ENCODE assay signal across 8 cellular contexts in genomic region chr15:92810418-92811138, GRCh38.
DNase-seq lines count a peak whose midpoint lies in the region; ATAC-seq and TF ChIP-seq lines count a peak whose summit lies in the region.

No MANE protein-coding gene starts in this region.

- peaks cover 46% of the 10 kb centered on the region for H3K4me1 ChIP-seq in effector memory CD4-positive, alpha-beta T cell (ENCODE audit: control insufficient read depth, insufficient read depth, low read length, poor library complexity, severe bottlenecking)
- H3K4me1 ChIP-seq in mesodermal cell (ENCODE audit: control insufficient read depth, insufficient read depth, low read length, poor library complexity, severe bottlenecking) (peaks cover 11% of the 10 kb centered on the region), suprapubic skin (peaks cover 42% of the 10 kb centered on the region)

- peaks cover 30% of the 10 kb centered on the region for H3K4me1 Mint-ChIP-seq in T-helper 17 cell

- H3K27me3 ChIP-seq in effector memory CD4-positive, alpha-beta T cell (replicated peaks; ENCODE audit: control insufficient read depth, insufficient read depth, low read length, poor library complexity, severe bottlenecking): no peaks in the 10 kb centered on the region
- no peaks in the 10 kb centered on the region for H3K27me3 ChIP-seq in suprapubic skin

- no peak for TF ChIP-seq CTCF in suprapubic skin (IDR thresholded peaks at IDR 0.05)

- H3K27ac Mint-ChIP-seq in T-helper 17 cell: peak overlapping the region; percentile 99

- no peak for ATAC-seq in activated CD4-positive, CD25-positive, alpha-beta regulatory T cell treated with anti-CD3 and anti-CD28 coated beads, Interleukin-2, amount 50 U/mL, for 24 hours
- ATAC-seq in T-helper 17 cell: no peak
- no peak for ATAC-seq in HG02623 (IDR thresholded peaks at IDR 0.05; ENCODE audit: unreplicated experiment)

- peak overlapping the region; percentile 49 for H3K4me3 ChIP-seq in effector memory CD4-positive, alpha-beta T cell (ENCODE audit: insufficient read depth, low read depth, low read length, poor library complexity, severe bottlenecking)
- peak overlapping the region; percentile 52 for H3K4me3 ChIP-seq in mesodermal cell (ENCODE audit: extremely low read depth, insufficient read depth, low read length, poor library complexity, severe bottlenecking)
- peak overlapping the region; percentile 59 for H3K4me3 ChIP-seq in suprapubic skin

- no peaks in the 10 kb centered on the region for H3K9me3 ChIP-seq in T-helper 17 cell (ENCODE audit: control insufficient read depth, low read length, poor library complexity, severe bottlenecking)
- no peaks in the 10 kb centered on the region for H3K9me3 ChIP-seq in effector memory CD4-positive, alpha-beta T cell (ENCODE audit: control insufficient read depth, low read length)
- H3K9me3 ChIP-seq in mesodermal cell (ENCODE audit: control insufficient read depth, low read length): no peaks in the 10 kb centered on the region
- no peaks in the 10 kb centered on the region for H3K9me3 ChIP-seq in suprapubic skin

- H3K27ac ChIP-seq in effector memory CD4-positive, alpha-beta T cell (ENCODE audit: insufficient read depth, low read length, poor library complexity, severe bottlenecking): peak overlapping the region; percentile 98
- H3K27ac ChIP-seq in mesodermal cell (ENCODE audit: low read depth, low read length, severe bottlenecking) (peak overlapping the region; percentile 99), suprapubic skin (peak overlapping the region; percentile 98)

- H3K27me3 Mint-ChIP-seq in T-helper 17 cell: no peaks in the 10 kb centered on the region

- TF ChIP-seq POLR2A in suprapubic skin (IDR thresholded peaks at IDR 0.05): no peak

- peaks cover 2% of the 10 kb centered on the region for H3K36me3 Mint-ChIP-seq in T-helper 17 cell (ENCODE audit: low read depth)

- WGBS in mesodermal cell (ENCODE audit: insufficient coverage in 2 of 2), 2 experiments: 18 to 60% methylated on average over 1 to 4 of the region's 10 CpGs
- 31% methylated on average over 10 of the region's 10 CpGs for WGBS in suprapubic skin

- no peak for TF ChIP-seq EP300 in suprapubic skin (IDR thresholded peaks at IDR 0.05)

- no peaks in the 10 kb centered on the region for H3K36me3 ChIP-seq in effector memory CD4-positive, alpha-beta T cell (ENCODE audit: control insufficient read depth, insufficient read depth, low read length)
- H3K36me3 ChIP-seq in mesodermal cell (ENCODE audit: control insufficient read depth, insufficient read depth, low read length) (no peaks in the 10 kb centered on the region), suprapubic skin (no peaks in the 10 kb centered on the region)

- DNase-seq in activated CD4-positive, CD25-positive, alpha-beta regulatory T cell treated with anti-CD3 and anti-CD28 coated beads, Interleukin-2, amount 50 U/mL, for 72 hours: peak; percentile 46
- DNase-seq in NCI-H1436 (lab: John Stamatoyannopoulos, UW) (peak; percentile 25), T-helper 17 cell (no peak), suprapubic skin (ENCODE audit: low spot score in 2 of 2) (peak; percentile 77 to 81)
- DNase-seq in effector memory CD4-positive, alpha-beta T cell: no peak

- peak overlapping the region; percentile 91 for H3K4me3 Mint-ChIP-seq in T-helper 17 cell

Comparison
In these comparisons a context has a peak if more than half of its experiments do, and no peak if none do; other contexts are left out.
1. DNase-seq: peak in activated CD4-positive, CD25-positive, alpha-beta regulatory T cell treated with anti-CD3 and anti-CD28 coated beads, Interleukin-2, amount 50 U/mL, for 72 hours (single experiment), NCI-H1436 (single experiment) and suprapubic skin (2 of 2); none in T-helper 17 cell (0 of 3) and effector memory CD4-positive, alpha-beta T cell (0 of 3).
2. Peak in every context shown above with its lines, with median percentiles within 50 percentile points of each other: H3K27ac ChIP-seq and H3K4me3 ChIP-seq.